In the genomic region with DNA sequence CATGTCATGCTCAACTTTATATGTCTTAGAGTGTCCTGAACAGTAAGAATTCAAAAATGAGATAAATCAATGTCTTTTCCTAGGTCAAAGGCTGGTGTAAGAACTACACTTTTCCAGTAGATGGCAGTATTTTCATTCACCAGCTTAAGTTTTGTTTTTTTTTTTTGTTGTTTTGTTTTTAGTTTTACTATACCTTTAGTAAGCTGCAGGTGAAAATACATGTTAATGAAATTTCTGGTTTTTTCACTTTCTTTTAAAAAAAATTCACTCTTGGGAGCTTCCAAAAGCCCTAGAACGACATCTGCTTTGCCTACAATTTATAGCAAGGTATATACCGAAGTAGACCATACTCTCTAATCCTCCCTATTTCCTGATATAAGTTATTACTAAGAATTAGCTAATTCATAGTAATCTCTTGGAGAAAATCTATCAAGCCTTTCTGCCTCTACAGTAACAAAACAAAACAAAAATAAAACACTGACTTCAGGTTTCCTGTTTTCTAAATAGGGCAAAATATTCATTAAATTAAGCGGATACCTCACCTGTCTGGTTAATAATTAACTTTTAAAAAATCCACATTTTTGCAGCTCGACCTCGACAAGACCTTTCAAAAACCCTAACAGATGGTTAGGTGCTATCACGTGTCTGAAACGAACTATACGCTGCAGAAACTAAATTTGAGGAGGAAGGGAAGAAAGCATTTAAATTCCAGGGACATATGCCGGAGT, we compare ENCODE assay signal across 8 cellular contexts. TPM values are rescaled to one million over a fixed set of nuclear protein-coding genes. Genes with fewer than 3 reads are reported as not detected.
DNase-seq lines count a peak whose midpoint lies in the region; ATAC-seq and TF ChIP-seq lines count a peak whose summit lies in the region.

No MANE protein-coding gene starts in this region.

- H3K9me3 ChIP-seq in fibroblast of lung (ENCODE audit: control insufficient read depth, insufficient read depth, low read depth, low read length) (no peaks in the 10 kb centered on the region), parathyroid adenoma (ENCODE audit: control insufficient read depth, low read length) (no peaks in the 10 kb centered on the region)

- H4K20me1 ChIP-seq in fibroblast of lung (ENCODE audit: control insufficient read depth, extremely low read depth, insufficient read depth, low read length) = no peaks in the 10 kb centered on the region

- H3K27me3 ChIP-seq in fibroblast of lung (ENCODE audit: control insufficient read depth, insufficient read depth, low read length) (no peaks in the 10 kb centered on the region), parathyroid adenoma (ENCODE audit: control insufficient read depth, insufficient read depth, low read length) (no peaks in the 10 kb centered on the region)

- H2AFZ ChIP-seq in fibroblast of lung (ENCODE audit: low read length) = no peak overlapping the region
- peak overlapping the region; percentile 79 for H2AFZ ChIP-seq in parathyroid adenoma

- H3K79me2 ChIP-seq in fibroblast of lung (ENCODE audit: control insufficient read depth, insufficient read depth, low read length) = peaks cover 30% of the 10 kb centered on the region
- no peaks in the 10 kb centered on the region for H3K79me2 ChIP-seq in parathyroid adenoma

- H3K4me2 ChIP-seq in fibroblast of lung (ENCODE audit: extremely low read depth, insufficient read depth, low read length) (peak overlapping the region; percentile 91), parathyroid adenoma (ENCODE audit: low read length) (peak overlapping the region; percentile 89)

- ATAC-seq in GM21381 (IDR thresholded peaks at IDR 0.05; ENCODE audit: unreplicated experiment) = no peak

- DNase-seq in NCI-H510A treated with DMSO at 0.1 percent for 48 hours (lab: John Stamatoyannopoulos, UW) = peak; percentile 38
- no peak for DNase-seq in NCI-H510A (lab: John Stamatoyannopoulos, UW)
- peak; percentile 45 for DNase-seq in LHCN-M2 (ENCODE audit: low read depth)
- DNase-seq in SW480 (ENCODE audit: low spot score) = peak; percentile 58
- peak; percentile 26 to 71 for DNase-seq in fibroblast of lung (ENCODE audit: low read depth in 2 of 2)
- no peak for DNase-seq in stimulated activated CD4-positive, alpha-beta T cell treated with anti-CD3 and anti-CD28 coated beads, Interleukin-4, amount 100 ng/mL, for 1 hour

- H3K4me3 ChIP-seq in fibroblast of lung (replicated peaks in 1 of 4; ENCODE audit: control extremely low read depth in 1 of 4, insufficient read depth in 1 of 4, low read depth in 3 of 4, low read length in 4 of 4) = peak overlapping the region; percentile 56 to 83 (median 71)
- peak overlapping the region; percentile 71 for H3K4me3 ChIP-seq in parathyroid adenoma (ENCODE audit: low read depth, low read length)

- TF ChIP-seq CTCF in fibroblast of lung (conservative IDR thresholded peaks at IDR 0.05 in 1 of 2, IDR thresholded peaks at IDR 0.05 in 1 of 2; ENCODE audit: low read depth in 1 of 2, low read length in 2 of 2) = peak; percentile 35 to 69
- TF ChIP-seq CTCF in parathyroid adenoma (IDR thresholded peaks at IDR 0.05) = peak; percentile 90

- H3K36me3 ChIP-seq in fibroblast of lung (ENCODE audit: control insufficient read depth, insufficient read depth, low read length) (no peaks in the 10 kb centered on the region), parathyroid adenoma (ENCODE audit: control insufficient read depth, insufficient read depth, low read length) (no peaks in the 10 kb centered on the region)

- H3K27ac ChIP-seq in fibroblast of lung (ENCODE audit: insufficient read depth, low read length) (peak overlapping the region; percentile 95), parathyroid adenoma (peak overlapping the region; percentile 91)

- H3K9ac ChIP-seq in fibroblast of lung (ENCODE audit: insufficient read depth, low read length) (peak overlapping the region; percentile 33), parathyroid adenoma (no peak overlapping the region)

- H3K4me1 ChIP-seq in fibroblast of lung (ENCODE audit: control insufficient read depth, extremely low read depth, insufficient read depth, low read length) = peaks cover 2% of the 10 kb centered on the region
- peaks cover 5% of the 10 kb centered on the region for H3K4me1 ChIP-seq in parathyroid adenoma

RNA-seq across cellular contexts. Expression of a gene that starts 2.7 kb away (rescaled TPM):
- 9.2 and 12.3 TPM in 2 replicates for total RNA-seq in LHCN-M2 (2014; rRNA removed)
- 8.9 TPM for polyA plus RNA-seq in LHCN-M2 (2012)
- total RNA-seq in fibroblast of lung = 25.9 and 39.8 TPM in 2 replicates
- polyA plus RNA-seq in fibroblast of lung = 9.3 and 12.2 TPM in 2 replicates
- polyA plus RNA-seq in fibroblast of lung (2012) = 25.1 and 29.4 TPM in 2 replicates
- 52.1 and 114 TPM in 2 replicates for polyA minus RNA-seq in fibroblast of lung (ENCODE audit: low replicate concordance)

RNA-seq across cellular contexts. Expression of a gene that starts 54.5 kb away (rescaled TPM):
- total RNA-seq in LHCN-M2 (2014; rRNA removed) (9.3 and 14.5 TPM in 2 replicates), fibroblast of lung (18.2 and 23.0 TPM in 2 replicates)
- polyA plus RNA-seq in LHCN-M2 (2012) = 10.8 TPM
- 11.7 and 15.8 TPM in 2 replicates for polyA plus RNA-seq in fibroblast of lung
- polyA plus RNA-seq in fibroblast of lung (2012) = 16.4 and 18.5 TPM in 2 replicates
- 0.74 and 1.3 TPM in 2 replicates for polyA minus RNA-seq in fibroblast of lung (ENCODE audit: low replicate concordance)

Comparison
In these comparisons a context has a peak if more than half of its experiments do, and no peak if none do; other contexts are left out.
1. DNase-seq: peak in NCI-H510A treated with DMSO at 0.1 percent for 48 hours (single experiment), LHCN-M2 (single experiment), SW480 (single experiment) and fibroblast of lung (2 of 2); none in NCI-H510A (single experiment) and stimulated activated CD4-positive, alpha-beta T cell treated with anti-CD3 and anti-CD28 coated beads, Interleukin-4, amount 100 ng/mL, for 1 hour (single experiment).